Comparison of ENCODE assay signal across 1 cellular context in genomic region chr11:59184876-59185275, GRCh38.
TF ChIP-seq lines count a peak whose summit lies in the region.

No MANE protein-coding gene starts in this region.

TF ChIP-seq in GM23338, 12 proteins besides CTCF, POLR2A, EP300 and RAD21:
- TF ChIP-seq ZNF462 (CRISPR knock-in tag; IDR thresholded peaks at IDR 0.05) (no peak), EZH2phosphoT487 (IDR thresholded peaks at IDR 0.05; ENCODE audit: unreplicated experiment) (no peak), NANOG (IDR thresholded peaks at IDR 0.05; ENCODE audit: borderline replicate concordance) (no peak), JUNB (IDR thresholded peaks at IDR 0.05; ENCODE audit: unreplicated experiment) (no peak), ZNF114 (CRISPR knock-in tag; IDR thresholded peaks at IDR 0.05) (no peak), ETS1 (IDR thresholded peaks at IDR 0.05) (no peak), STAT1 (IDR thresholded peaks at IDR 0.05; ENCODE audit: unreplicated experiment) (no peak), POLR2AphosphoS5 (IDR thresholded peaks at IDR 0.05; ENCODE audit: low read depth) (no peak), REST (IDR thresholded peaks at IDR 0.05; ENCODE audit: unreplicated experiment) (no peak), CREB1 (CRISPR knock-in tag; IDR thresholded peaks at IDR 0.05; ENCODE audit: low read depth) (no peak), EZH2 (IDR thresholded peaks at IDR 0.05; ENCODE audit: low read depth, unreplicated experiment) (no peak), ZNF331 (CRISPR knock-in tag; IDR thresholded peaks at IDR 0.05; ENCODE audit: low read depth) (no peak)
TF ChIP-seq in GM23338: peak in this region for 0.
